24 cellular contexts compared by ENCODE assay signal in genomic region chr19:32068805-32069204, GRCh38.
"Had no signal": no experiment of that assay in that cellular context is flagged by ENCODE, and none has a peak within 500 bp of the region (broad histone marks: within the 10 kb centered on the region; RNA-seq: fewer than 3 reads in every experiment).

No MANE protein-coding gene starts in this region.

- H3K4me3 ChIP-seq: hepatocyte, left ventricle myocardium inferior, lung, ovary, prostate gland, spleen, suprapubic skin, thoracic aorta, tibial artery, upper lobe of right lung, uterus had no signal

- H3K36me3 ChIP-seq: left ventricle myocardium inferior, ovary, prostate gland, spleen, suprapubic skin, thoracic aorta, tibial artery, upper lobe of right lung, uterus had no signal

- DNase-seq: islet precursor cell; left ventricle myocardium inferior; midbrain; naive B cell; natural killer cell; nephron progenitor cell; ovary; retina; right cardiac atrium; small intestine; spleen; stimulated activated CD4-positive, alpha-beta T cell treated with anti-CD3 and anti-CD28 coated beads, Interleukin-4, amount 100 ng/mL, for 24 hours; stimulated activated naive CD4-positive, alpha-beta T cell; tibial artery; trophoblast cell; upper lobe of right lung; uterus had no signal

- H2AFZ ChIP-seq: hepatocyte had no signal

- H3K4me1 ChIP-seq: left ventricle myocardium inferior, prostate gland, spleen, tibial artery, upper lobe of right lung, uterus had no signal

- FAIRE-seq: small intestine had no signal

- H3K27me3 ChIP-seq: hepatocyte, ovary, uterus had no signal

- ATAC-seq: natural killer cell; right cardiac atrium; sciatic nerve; stimulated activated effector memory CD8-positive, alpha-beta T cell treated with anti-CD3 and anti-CD28 coated beads, Interleukin-12 subunit alpha, Interleukin-12 subunit beta, amount 100 ng/mL, for 72 hours; upper lobe of right lung had no signal

- H3K4me2 ChIP-seq: hepatocyte had no signal

- H3K27ac ChIP-seq: hepatocyte, left ventricle myocardium inferior, ovary, prostate gland, spleen, suprapubic skin, thoracic aorta, tibial artery, upper lobe of right lung, uterus had no signal

- H3K9me3 ChIP-seq: left ventricle myocardium inferior, ovary, prostate gland, suprapubic skin, thoracic aorta, tibial artery, upper lobe of right lung, uterus had no signal

- H3K79me2 ChIP-seq: hepatocyte had no signal
